ENCODE assay signal across 41 cellular contexts in the genomic region with DNA sequence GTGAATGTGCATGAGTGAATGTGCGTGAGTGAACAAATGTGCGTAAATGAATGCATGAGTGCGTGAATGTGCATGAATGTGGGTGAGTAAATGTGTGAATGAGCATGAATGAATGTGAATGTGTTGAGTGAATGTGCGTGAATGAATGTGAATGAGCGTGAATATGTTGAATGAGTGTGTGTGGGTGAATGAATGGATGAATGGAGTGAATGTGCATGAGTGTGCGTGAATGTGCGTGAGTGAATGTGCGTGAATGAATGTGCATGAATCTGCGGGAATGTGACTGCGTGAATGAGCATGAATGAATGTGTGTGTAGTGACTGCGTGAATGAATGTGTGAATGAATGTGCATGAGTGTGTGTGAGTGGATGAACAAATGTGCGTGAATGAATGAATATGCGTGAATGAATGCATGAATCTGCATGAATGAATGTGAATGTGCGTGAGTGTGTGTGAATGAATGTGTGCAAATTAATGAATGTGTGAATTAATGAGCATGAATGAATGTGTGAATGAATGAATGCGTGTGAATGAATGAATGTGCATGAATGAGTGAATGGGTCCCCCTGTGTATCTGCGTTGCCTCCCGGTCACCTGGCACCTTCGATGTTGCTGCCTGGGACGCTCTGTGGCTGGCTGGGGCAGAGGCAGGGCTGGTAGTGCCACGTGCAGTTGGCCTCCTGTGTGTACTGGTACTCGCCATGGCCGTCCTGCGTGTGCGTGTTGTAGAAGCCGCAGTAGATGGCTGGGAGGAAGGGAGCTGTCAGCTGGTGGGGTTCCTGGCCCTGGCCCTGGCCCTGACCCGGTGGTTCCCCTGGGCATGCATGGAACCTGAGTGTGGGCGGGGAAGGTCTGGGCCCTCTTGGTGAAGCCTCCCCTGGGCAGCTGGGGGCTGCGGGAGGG. TPM values are rescaled to one million over a fixed set of nuclear protein-coding genes. Genes with fewer than 3 reads are reported as not detected.
"Had no signal": no experiment of that assay in that cellular context is flagged by ENCODE, and none has a peak within 500 bp of the region (broad histone marks: within the 10 kb centered on the region; RNA-seq: fewer than 3 reads in every experiment).

No MANE protein-coding gene starts in this region.

- H3K27ac Mint-ChIP-seq: activated CD4-positive, alpha-beta memory T cell treated with anti-CD3 and anti-CD28 coated beads for 36 hours; activated CD4-positive, alpha-beta T cell treated with anti-CD3 and anti-CD28 coated beads, Interleukin-2, amount 10 ng/mL, durations not matched to agents 24 days and 14 days; activated naive CD4-positive, alpha-beta T cell treated with anti-CD3 and anti-CD28 coated beads, Interleukin-2, amount 50 U/mL, for 24 hours; activated naive CD8-positive, alpha-beta T cell treated with anti-CD3 and anti-CD28 coated beads, Interleukin-2, amount 50 U/mL, for 24 hours; activated T-helper 17 cell treated with anti-CD3 and anti-CD28 coated beads, Interleukin-2, amount 50 U/mL, for 72 hours; mesothelial cell of epicardium; naive B cell; stimulated activated naive CD8-positive, alpha-beta T cell treated with anti-CD3 and anti-CD28 coated beads, Interleukin-15, Interleukin-2, amounts not matched to agents 100 ng/mL and 50 ng/mL, for 24 hours; T-helper 1 cell treated with Interleukin-12 subunit alpha and Interleukin-12 subunit beta and Interleukin-4 antibody, amounts not matched to agents 30 μg/mL and 1 μg/mL, for 36 hours had no signal

- H3K27me3 Mint-ChIP-seq: activated CD4-positive, alpha-beta memory T cell treated with anti-CD3 and anti-CD28 coated beads for 36 hours; activated CD4-positive, alpha-beta T cell treated with anti-CD3 and anti-CD28 coated beads, Interleukin-2, amount 10 ng/mL, durations not matched to agents 24 days and 14 days; activated naive CD4-positive, alpha-beta T cell treated with anti-CD3 and anti-CD28 coated beads, Interleukin-2, amount 50 U/mL, for 24 hours; activated naive CD8-positive, alpha-beta T cell treated with anti-CD3 and anti-CD28 coated beads, Interleukin-2, amount 50 U/mL, for 24 hours; activated T-helper 17 cell treated with anti-CD3 and anti-CD28 coated beads, Interleukin-2, amount 50 U/mL, for 72 hours; central memory CD8-positive, alpha-beta T cell; naive B cell; stimulated activated naive CD8-positive, alpha-beta T cell treated with anti-CD3 and anti-CD28 coated beads, Interleukin-15, Interleukin-2, amounts not matched to agents 100 ng/mL and 50 ng/mL, for 24 hours had no signal

- H3K27me3 ChIP-seq: breast epithelium, esophagus squamous epithelium, hepatocyte, uterus had no signal

- H3K36me3 ChIP-seq: breast epithelium, esophagus squamous epithelium, thoracic aorta, uterus had no signal

- ATAC-seq: activated CD4-positive, CD25-positive, alpha-beta regulatory T cell treated with anti-CD3 and anti-CD28 coated beads, Interleukin-2, amount 50 U/mL, for 24 hours; activated naive CD8-positive, alpha-beta T cell treated with anti-CD3 and anti-CD28 coated beads, Interleukin-2, amount 50 U/mL, for 24 hours; activated T-cell treated with anti-CD3 and anti-CD28 coated beads, Interleukin-2, amount 50 U/mL, for 4 hours; activated T-helper 17 cell treated with anti-CD3 and anti-CD28 coated beads, Interleukin-2, amount 50 U/mL, for 72 hours; left colon; sciatic nerve had no signal

- H3K36me3 Mint-ChIP-seq: activated CD4-positive, alpha-beta memory T cell treated with anti-CD3 and anti-CD28 coated beads for 36 hours; activated naive CD4-positive, alpha-beta T cell treated with anti-CD3 and anti-CD28 coated beads, Interleukin-2, amount 50 U/mL, for 24 hours; mesothelial cell of epicardium had no signal

- FAIRE-seq: colon, kidney, TTC549 had no signal

- H3K27ac ChIP-seq: breast epithelium, epithelial cell of prostate, esophagus squamous epithelium, hepatocyte, skin epidermis, thoracic aorta, uterus, VCaP had no signal

- H3K4me3 ChIP-seq: breast epithelium, esophagus squamous epithelium, hepatocyte, skin epidermis, thoracic aorta, uterus had no signal

- H2AFZ ChIP-seq: hepatocyte had no signal

- H3K9me3 ChIP-seq: breast epithelium, esophagus squamous epithelium, thoracic aorta, uterus had no signal

- DNase-seq: activated CD4-positive, alpha-beta memory T cell treated with anti-CD3 and anti-CD28 coated beads for 36 hours; activated CD4-positive, alpha-beta T cell treated with anti-CD3 and anti-CD28 coated beads, Interleukin-2, amount 10 ng/mL, durations not matched to agents 24 days and 14 days; activated gamma-delta T cell treated with Interleukin-2 at 50 U/mL for 16 hours; activated naive CD8-positive, alpha-beta T cell treated with anti-CD3 and anti-CD28 coated beads, Interleukin-2, amount 50 U/mL, for 24 hours; activated T-cell treated with anti-CD3 and anti-CD28 coated beads, Interleukin-2, amount 50 U/mL, for 4 hours; amygdala; dermis blood vessel endothelial cell; effector CD4-positive, alpha-beta T cell; esophagus squamous epithelium; foreskin melanocyte; kidney; left colon; mammary epithelial cell; naive B cell; posterior cingulate gyrus; stimulated activated CD4-positive, alpha-beta T cell treated with anti-CD3 and anti-CD28 coated beads, Interleukin-12 subunit alpha, Interleukin-12 subunit beta, amount 100 ng/mL, for 4 hours; stimulated activated CD4-positive, alpha-beta T cell treated with anti-CD3 and anti-CD28 coated beads, Interleukin-4, amount 100 ng/mL, for 1 hour; T-helper 9 cell; trophoblast cell; uterus had no signal

- H3K79me2 ChIP-seq: hepatocyte had no signal

- H3K4me1 Mint-ChIP-seq: mesothelial cell of epicardium had no signal

- H3K9me3 Mint-ChIP-seq: activated CD4-positive, alpha-beta memory T cell treated with anti-CD3 and anti-CD28 coated beads for 36 hours; activated naive CD4-positive, alpha-beta T cell treated with anti-CD3 and anti-CD28 coated beads, Interleukin-2, amount 50 U/mL, for 24 hours; activated T-cell treated with anti-CD3 and anti-CD28 coated beads, Interleukin-2, amount 50 U/mL, for 4 hours; activated T-helper 17 cell treated with anti-CD3 and anti-CD28 coated beads, Interleukin-2, amount 50 U/mL, for 72 hours; central memory CD8-positive, alpha-beta T cell; mesothelial cell of epicardium had no signal

- H3K4me3 Mint-ChIP-seq: activated CD4-positive, alpha-beta memory T cell treated with anti-CD3 and anti-CD28 coated beads for 36 hours; activated CD4-positive, alpha-beta T cell treated with anti-CD3 and anti-CD28 coated beads, Interleukin-2, amount 10 ng/mL, durations not matched to agents 24 days and 14 days; activated naive CD4-positive, alpha-beta T cell treated with anti-CD3 and anti-CD28 coated beads, Interleukin-2, amount 50 U/mL, for 24 hours; activated naive CD8-positive, alpha-beta T cell treated with anti-CD3 and anti-CD28 coated beads, Interleukin-2, amount 50 U/mL, for 24 hours; activated T-cell treated with anti-CD3 and anti-CD28 coated beads, Interleukin-2, amount 50 U/mL, for 4 hours; activated T-helper 17 cell treated with anti-CD3 and anti-CD28 coated beads, Interleukin-2, amount 50 U/mL, for 72 hours; central memory CD8-positive, alpha-beta T cell; mesothelial cell of epicardium; naive B cell; stimulated activated naive CD8-positive, alpha-beta T cell treated with anti-CD3 and anti-CD28 coated beads, Interleukin-15, Interleukin-2, amounts not matched to agents 100 ng/mL and 50 ng/mL, for 24 hours; T-helper 1 cell treated with Interleukin-12 subunit alpha and Interleukin-12 subunit beta and Interleukin-4 antibody, amounts not matched to agents 30 μg/mL and 1 μg/mL, for 36 hours had no signal

- H3K4me2 ChIP-seq: hepatocyte had no signal

- H3K4me1 ChIP-seq: breast epithelium, esophagus squamous epithelium, uterus had no signal

RNA-seq across cellular contexts. Expression of a gene that starts 13.4 kb away (rescaled TPM):
- total RNA-seq: activated CD4-positive, alpha-beta memory T cell treated with anti-CD3 and anti-CD28 coated beads for 36 hours; activated CD4-positive, alpha-beta T cell treated with anti-CD3 and anti-CD28 coated beads, Interleukin-2, amount 10 ng/mL, durations not matched to agents 24 days and 14 days; activated T-helper 17 cell treated with anti-CD3 and anti-CD28 coated beads, Interleukin-2, amount 50 U/mL, for 72 hours; dermis blood vessel endothelial cell; glomerular endothelial cell; hepatocyte; left colon; mesothelial cell of epicardium; omental fat pad; sciatic nerve; subcutaneous adipose tissue had no signal
- polyA plus RNA-seq: hepatocyte, mammary epithelial cell, neural cell had no signal

RNA-seq across cellular contexts. Expression of a gene that starts 51.5 kb away (rescaled TPM):
- total RNA-seq: activated CD4-positive, alpha-beta memory T cell treated with anti-CD3 and anti-CD28 coated beads for 36 hours; activated CD4-positive, alpha-beta T cell treated with anti-CD3 and anti-CD28 coated beads, Interleukin-2, amount 10 ng/mL, durations not matched to agents 24 days and 14 days; activated T-helper 17 cell treated with anti-CD3 and anti-CD28 coated beads, Interleukin-2, amount 50 U/mL, for 72 hours; dermis blood vessel endothelial cell; glomerular endothelial cell; kidney; liver; mammary epithelial cell; omental fat pad; sciatic nerve; thoracic aorta had no signal
- polyA plus RNA-seq: mammary epithelial cell, neural cell had no signal
